Comparison of ENCODE assay signal across 8 cellular contexts in genomic region chrX:48695925-48696300, GRCh38. TPM values are rescaled to one million over a fixed set of nuclear protein-coding genes. Genes with fewer than 3 reads are reported as not detected.
DNase-seq lines count a peak whose midpoint lies in the region; ATAC-seq and TF ChIP-seq lines count a peak whose summit lies in the region.

No MANE protein-coding gene starts in this region.

- H3K27me3 ChIP-seq in psoas muscle (ENCODE audit: insufficient read depth in 3 of 3, low read length in 2 of 3): no peaks in the 10 kb centered on the region

- H3K9me3 ChIP-seq in SK-N-MC (ENCODE audit: low read depth, low read length) (no peaks in the 10 kb centered on the region), psoas muscle (no peaks in the 10 kb centered on the region)

- no peaks in the 10 kb centered on the region for H3K9me3 Mint-ChIP-seq in activated T-cell treated with anti-CD3 and anti-CD28 coated beads, Interleukin-2, amount 50 U/mL, for 24 hours

- H3K4me1 Mint-ChIP-seq in activated T-cell treated with anti-CD3 and anti-CD28 coated beads, Interleukin-2, amount 50 U/mL, for 24 hours (ENCODE audit: low read depth): peaks cover 29% of the 10 kb centered on the region

- peaks cover 9% of the 10 kb centered on the region for H3K27me3 Mint-ChIP-seq in activated T-cell treated with anti-CD3 and anti-CD28 coated beads, Interleukin-2, amount 50 U/mL, for 24 hours

- peak overlapping the region; percentile 79 for H3K4me3 ChIP-seq in SK-N-MC
- H3K4me3 ChIP-seq in foreskin fibroblast (ENCODE audit: low read depth in 1 of 2, low read length in 2 of 2): peak overlapping the region; percentile 67 to 70
- peak overlapping the region; percentile 68 for H3K4me3 ChIP-seq in psoas muscle

- H3K27ac ChIP-seq in SK-N-MC (0 out of 2 replicates have a peak overlapping the region, but pooled peaks have one; percentile 9), psoas muscle (peak overlapping the region; percentile 87)

- no peak for TF ChIP-seq CTCF in foreskin fibroblast (IDR thresholded peaks at IDR 0.05; ENCODE audit: low read depth, low read length)
- TF ChIP-seq CTCF in psoas muscle (IDR thresholded peaks at IDR 0.05): no peak

- WGBS in psoas muscle, 3 donors: 0 to 42% (median 0%) methylated on average over 6 to 8 of the region's 8 CpGs

- H3K4me1 ChIP-seq in psoas muscle: peaks cover 7% of the 10 kb centered on the region

- ATAC-seq in psoas muscle: peak; percentile 11 to 51 (median 14)

- H3K36me3 Mint-ChIP-seq in activated T-cell treated with anti-CD3 and anti-CD28 coated beads, Interleukin-2, amount 50 U/mL, for 24 hours (ENCODE audit: low read depth): peaks cover 33% of the 10 kb centered on the region

- peak overlapping the region; percentile 83 for H3K9ac ChIP-seq in SK-N-MC (ENCODE audit: insufficient read length)

- H3K4me3 Mint-ChIP-seq in activated T-cell treated with anti-CD3 and anti-CD28 coated beads, Interleukin-2, amount 50 U/mL, for 24 hours: peak overlapping the region; percentile 90

- peak overlapping the region; percentile 90 for H3K27ac Mint-ChIP-seq in activated T-cell treated with anti-CD3 and anti-CD28 coated beads, Interleukin-2, amount 50 U/mL, for 24 hours

- no peak for DNase-seq in activated T-cell treated with anti-CD3 and anti-CD28 coated beads, Interleukin-2, amount 50 U/mL, for 24 hours
- no peak for DNase-seq in activated T-cell treated with anti-CD3 and anti-CD28 coated beads, Interleukin-2, amount 50 U/mL, for 48 hours
- DNase-seq in SK-N-MC (ENCODE audit: low read depth, low spot score) (no peak), foreskin fibroblast (no peak), psoas muscle (no peak), NOMO-1 (lab: John Stamatoyannopoulos, UW; ENCODE audit: unreplicated experiment in 2 of 2) (no peak), iPS-NIHi7 (ENCODE audit: extremely low spot score) (no peak)
- no peak for DNase-seq in activated CD4-positive, CD25-positive, alpha-beta regulatory T cell (lab: John Stamatoyannopoulos, UW)

- H3K36me3 ChIP-seq in SK-N-MC (ENCODE audit: insufficient read depth, low read length) (peaks cover 16% of the 10 kb centered on the region; the same call in 1 of the 2 replicates), psoas muscle (ENCODE audit: insufficient read depth in 1 of 2, low read depth in 1 of 2) (peaks cover 0 to 10% of the 10 kb centered on the region in 2 donors)

- intact Hi-C loops in psoas muscle (cut with DNase I): no loop called here

RNA-seq across cellular contexts. Expression of gene SUV39H1, which starts 0.6 kb away (rescaled TPM):
- total RNA-seq in psoas muscle: 1 to 10 TPM; 1.9 to 3.2 (median 2.7) TPM
- polyA plus RNA-seq in psoas muscle: 1 to 10 TPM; 2.2 to 3.6 (median 2.8) TPM

RNA-seq across cellular contexts. Expression of gene WAS, which starts 12.3 kb away (rescaled TPM):
- 1 to 10 TPM in 2 of 4 donors, under 1 TPM in 2; 0.85 to 2.9 (median 1.4) TPM for total RNA-seq in psoas muscle
- polyA plus RNA-seq in psoas muscle: under 1 TPM; 0.45 to 0.66 (median 0.47) TPM
